1 cellular context compared by ENCODE assay signal in genomic region chr4:15878011-15878410, GRCh38.
TF ChIP-seq lines count a peak whose summit lies in the region.

No MANE protein-coding gene starts in this region.

TF ChIP-seq in GM23338, 12 proteins besides CTCF, POLR2A, EP300 and RAD21 (continued from another document):
- TF ChIP-seq, protein P1, sequence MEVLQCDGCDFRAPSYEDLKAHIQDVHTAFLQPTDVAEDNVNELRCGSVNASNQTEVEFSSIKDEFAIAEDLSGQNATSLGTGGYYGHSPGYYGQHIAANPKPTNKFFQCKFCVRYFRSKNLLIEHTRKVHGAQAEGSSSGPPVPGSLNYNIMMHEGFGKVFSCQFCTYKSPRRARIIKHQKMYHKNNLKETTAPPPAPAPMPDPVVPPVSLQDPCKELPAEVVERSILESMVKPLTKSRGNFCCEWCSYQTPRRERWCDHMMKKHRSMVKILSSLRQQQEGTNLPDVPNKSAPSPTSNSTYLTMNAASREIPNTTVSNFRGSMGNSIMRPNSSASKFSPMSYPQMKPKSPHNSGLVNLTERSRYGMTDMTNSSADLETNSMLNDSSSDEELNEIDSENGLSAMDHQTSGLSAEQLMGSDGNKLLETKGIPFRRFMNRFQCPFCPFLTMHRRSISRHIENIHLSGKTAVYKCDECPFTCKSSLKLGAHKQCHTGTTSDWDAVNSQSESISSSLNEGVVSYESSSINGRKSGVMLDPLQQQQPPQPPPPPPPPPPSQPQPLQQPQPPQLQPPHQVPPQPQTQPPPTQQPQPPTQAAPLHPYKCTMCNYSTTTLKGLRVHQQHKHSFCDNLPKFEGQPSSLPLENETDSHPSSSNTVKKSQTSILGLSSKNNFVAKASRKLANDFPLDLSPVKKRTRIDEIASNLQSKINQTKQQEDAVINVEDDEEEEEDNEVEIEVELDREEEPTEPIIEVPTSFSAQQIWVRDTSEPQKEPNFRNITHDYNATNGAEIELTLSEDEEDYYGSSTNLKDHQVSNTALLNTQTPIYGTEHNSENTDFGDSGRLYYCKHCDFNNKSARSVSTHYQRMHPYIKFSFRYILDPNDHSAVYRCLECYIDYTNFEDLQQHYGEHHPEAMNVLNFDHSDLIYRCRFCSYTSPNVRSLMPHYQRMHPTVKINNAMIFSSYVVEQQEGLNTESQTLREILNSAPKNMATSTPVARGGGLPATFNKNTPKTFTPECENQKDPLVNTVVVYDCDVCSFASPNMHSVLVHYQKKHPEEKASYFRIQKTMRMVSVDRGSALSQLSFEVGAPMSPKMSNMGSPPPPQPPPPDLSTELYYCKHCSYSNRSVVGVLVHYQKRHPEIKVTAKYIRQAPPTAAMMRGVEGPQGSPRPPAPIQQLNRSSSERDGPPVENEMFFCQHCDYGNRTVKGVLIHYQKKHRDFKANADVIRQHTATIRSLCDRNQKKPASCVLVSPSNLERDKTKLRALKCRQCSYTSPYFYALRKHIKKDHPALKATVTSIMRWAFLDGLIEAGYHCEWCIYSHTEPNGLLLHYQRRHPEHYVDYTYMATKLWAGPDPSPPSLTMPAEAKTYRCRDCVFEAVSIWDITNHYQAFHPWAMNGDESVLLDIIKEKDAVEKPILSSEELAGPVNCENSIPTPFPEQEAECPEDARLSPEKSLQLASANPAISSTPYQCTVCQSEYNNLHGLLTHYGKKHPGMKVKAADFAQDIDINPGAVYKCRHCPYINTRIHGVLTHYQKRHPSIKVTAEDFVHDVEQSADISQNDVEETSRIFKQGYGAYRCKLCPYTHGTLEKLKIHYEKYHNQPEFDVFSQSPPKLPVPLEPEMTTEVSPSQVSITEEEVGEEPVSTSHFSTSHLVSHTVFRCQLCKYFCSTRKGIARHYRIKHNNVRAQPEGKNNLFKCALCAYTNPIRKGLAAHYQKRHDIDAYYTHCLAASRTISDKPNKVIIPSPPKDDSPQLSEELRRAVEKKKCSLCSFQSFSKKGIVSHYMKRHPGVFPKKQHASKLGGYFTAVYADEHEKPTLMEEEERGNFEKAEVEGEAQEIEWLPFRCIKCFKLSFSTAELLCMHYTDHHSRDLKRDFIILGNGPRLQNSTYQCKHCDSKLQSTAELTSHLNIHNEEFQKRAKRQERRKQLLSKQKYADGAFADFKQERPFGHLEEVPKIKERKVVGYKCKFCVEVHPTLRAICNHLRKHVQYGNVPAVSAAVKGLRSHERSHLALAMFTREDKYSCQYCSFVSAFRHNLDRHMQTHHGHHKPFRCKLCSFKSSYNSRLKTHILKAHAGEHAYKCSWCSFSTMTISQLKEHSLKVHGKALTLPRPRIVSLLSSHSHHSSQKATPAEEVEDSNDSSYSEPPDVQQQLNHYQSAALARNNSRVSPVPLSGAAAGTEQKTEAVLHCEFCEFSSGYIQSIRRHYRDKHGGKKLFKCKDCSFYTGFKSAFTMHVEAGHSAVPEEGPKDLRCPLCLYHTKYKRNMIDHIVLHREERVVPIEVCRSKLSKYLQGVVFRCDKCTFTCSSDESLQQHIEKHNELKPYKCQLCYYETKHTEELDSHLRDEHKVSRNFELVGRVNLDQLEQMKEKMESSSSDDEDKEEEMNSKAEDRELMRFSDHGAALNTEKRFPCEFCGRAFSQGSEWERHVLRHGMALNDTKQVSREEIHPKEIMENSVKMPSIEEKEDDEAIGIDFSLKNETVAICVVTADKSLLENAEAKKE (CRISPR knock-in tag; IDR thresholded peaks at IDR 0.05), result no peak
- TF ChIP-seq JUNB (IDR thresholded peaks at IDR 0.05; ENCODE audit: unreplicated experiment), result no peak
TF ChIP-seq in GM23338: peak in this region for 0.
